20 cellular contexts compared by ENCODE assay signal in the genomic region with DNA sequence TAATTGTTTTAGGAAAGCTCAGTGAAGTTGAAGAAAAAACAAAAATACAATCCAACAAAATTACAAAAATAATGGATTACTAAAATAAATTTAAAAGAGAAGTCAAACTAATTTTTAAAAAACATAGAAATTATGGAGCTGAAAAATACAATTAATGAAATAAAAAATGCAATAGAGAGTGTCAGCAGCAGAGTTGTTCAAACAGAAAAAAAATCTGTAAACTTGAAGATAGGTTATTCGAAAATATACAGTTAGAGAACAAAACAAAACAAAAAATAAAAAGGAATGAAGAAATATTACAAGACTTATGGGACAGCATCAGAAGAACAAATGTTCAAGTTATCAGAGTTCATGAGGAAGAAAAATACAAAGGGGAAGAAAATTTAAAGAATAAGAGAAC.
DNase-seq lines count a peak whose midpoint lies in the region; ATAC-seq, FAIRE-seq and TF ChIP-seq lines count a peak whose summit lies in the region.
"Had no signal": no experiment of that assay in that cellular context is flagged by ENCODE, and none has a peak within 500 bp of the region (broad histone marks: within the 10 kb centered on the region; RNA-seq: fewer than 3 reads in every experiment).

No MANE protein-coding gene starts in this region.

- H3K4me1 ChIP-seq in HEK293 (ENCODE audit: control insufficient read depth, insufficient read depth, low read length) = no peaks in the 10 kb centered on the region

- no peak for DNase-seq in osteocyte (ENCODE audit: extremely low spot score, unreplicated experiment)
- no peak for DNase-seq in left cardiac atrium
- DNase-seq: 8988T; C1 segment of cervical spinal cord; CD4-positive, alpha-beta memory T cell; COR-L47; DMS153; DND-41; GDM1; GM23248; H7; HCEC 1CT had no signal

- POLR2A ChIA-PET in HEK293 (lab: Yijun Ruan, JAX) = no interaction called here

- H3K9me3 Mint-ChIP-seq in stimulated activated memory B cell treated with anti-CD40 and anti-IgM and Interleukin-4, amounts not matched to agents 10 μg/mL and 1 μg/mL and 100 μg/mL, for 72 hours = peaks cover 9% of the 10 kb centered on the region
- peaks cover 30% of the 10 kb centered on the region for H3K9me3 Mint-ChIP-seq in osteocyte (ENCODE audit: unreplicated experiment)

- FAIRE-seq in A204.1 (lab: Jason Lieb, UNC) (peak; percentile 84), TTC549 (lab: Jason Lieb, UNC) (peak; percentile 59), islet of Langerhans (lab: Jason Lieb, UNC) (peak; percentile 30)
- FAIRE-seq: GM12878, GM19239, H1 had no signal

- no peaks in the 10 kb centered on the region for H3K4me1 Mint-ChIP-seq in stimulated activated memory B cell treated with anti-CD40 and anti-IgM and Interleukin-4, amounts not matched to agents 10 μg/mL and 1 μg/mL and 100 μg/mL, for 72 hours
- H3K4me1 Mint-ChIP-seq in osteocyte (ENCODE audit: unreplicated experiment) = peaks cover 9% of the 10 kb centered on the region
- H3K4me1 Mint-ChIP-seq: CD4-positive, alpha-beta memory T cell had no signal

- no peak overlapping the region for H3K27ac Mint-ChIP-seq in stimulated activated memory B cell treated with anti-CD40 and anti-IgM and Interleukin-4, amounts not matched to agents 10 μg/mL and 1 μg/mL and 100 μg/mL, for 72 hours
- no peak overlapping the region for H3K27ac Mint-ChIP-seq in osteocyte (ENCODE audit: unreplicated experiment)
- H3K27ac Mint-ChIP-seq: CD4-positive, alpha-beta memory T cell had no signal

- no peaks in the 10 kb centered on the region for H3K27me3 Mint-ChIP-seq in stimulated activated memory B cell treated with anti-CD40 and anti-IgM and Interleukin-4, amounts not matched to agents 10 μg/mL and 1 μg/mL and 100 μg/mL, for 72 hours
- H3K27me3 Mint-ChIP-seq in osteocyte (ENCODE audit: unreplicated experiment) = no peaks in the 10 kb centered on the region
- H3K27me3 Mint-ChIP-seq: CD4-positive, alpha-beta memory T cell had no signal

- TF ChIP-seq CTCF in HEK293 (tag by site-specific recombination; IDR thresholded peaks at IDR 0.05) (no peak), osteocyte (IDR thresholded peaks at IDR 0.05) (no peak)

- H3K27ac ChIP-seq in HEK293 (ENCODE audit: extremely low read depth, low read depth, low read length) = no peak overlapping the region
- H3K27ac ChIP-seq: GM23248 had no signal

- ATAC-seq in stimulated activated memory B cell treated with anti-CD40 and anti-IgM and Interleukin-4, amounts not matched to agents 10 μg/mL and 1 μg/mL and 100 μg/mL, for 72 hours = no peak
- no peak for ATAC-seq in left cardiac atrium
- ATAC-seq: GM12878 had no signal

- H3K9me3 ChIP-seq in HEK293 (ENCODE audit: control insufficient read depth, insufficient read depth, low read depth, low read length) = no peaks in the 10 kb centered on the region

- H3K4me3 ChIP-seq in HEK293 (ENCODE audit: low read depth, low read length) = no peak overlapping the region
- H3K4me3 ChIP-seq: GM12878, GM23248 had no signal

- CTCF ChIA-PET in HEK293 (lab: Yijun Ruan, JAX) = interaction anchor here (0.7 kb wide), 1 partner anchor 549 kb away, joined by 3 read pairs; no protein-coding TSS in a partner anchor

- intact Hi-C loops in left cardiac atrium (cut with DNase I) = no loop called here

- no peaks in the 10 kb centered on the region for H3K36me3 ChIP-seq in HEK293 (ENCODE audit: control insufficient read depth in 2 of 2, insufficient read depth in 1 of 2, low read length in 2 of 2)

- H3K4me3 Mint-ChIP-seq in stimulated activated memory B cell treated with anti-CD40 and anti-IgM and Interleukin-4, amounts not matched to agents 10 μg/mL and 1 μg/mL and 100 μg/mL, for 72 hours = no peak overlapping the region
- no peak overlapping the region for H3K4me3 Mint-ChIP-seq in osteocyte (ENCODE audit: unreplicated experiment)
- H3K4me3 Mint-ChIP-seq: CD4-positive, alpha-beta memory T cell had no signal

- H3K36me3 Mint-ChIP-seq in stimulated activated memory B cell treated with anti-CD40 and anti-IgM and Interleukin-4, amounts not matched to agents 10 μg/mL and 1 μg/mL and 100 μg/mL, for 72 hours = no peaks in the 10 kb centered on the region
- H3K36me3 Mint-ChIP-seq in osteocyte (ENCODE audit: unreplicated experiment) = peaks cover 10% of the 10 kb centered on the region
- H3K36me3 Mint-ChIP-seq: CD4-positive, alpha-beta memory T cell had no signal

TF ChIP-seq in HEK293, 187 proteins besides CTCF, POLR2A, EP300 and RAD21:
- TF ChIP-seq, protein P1, sequence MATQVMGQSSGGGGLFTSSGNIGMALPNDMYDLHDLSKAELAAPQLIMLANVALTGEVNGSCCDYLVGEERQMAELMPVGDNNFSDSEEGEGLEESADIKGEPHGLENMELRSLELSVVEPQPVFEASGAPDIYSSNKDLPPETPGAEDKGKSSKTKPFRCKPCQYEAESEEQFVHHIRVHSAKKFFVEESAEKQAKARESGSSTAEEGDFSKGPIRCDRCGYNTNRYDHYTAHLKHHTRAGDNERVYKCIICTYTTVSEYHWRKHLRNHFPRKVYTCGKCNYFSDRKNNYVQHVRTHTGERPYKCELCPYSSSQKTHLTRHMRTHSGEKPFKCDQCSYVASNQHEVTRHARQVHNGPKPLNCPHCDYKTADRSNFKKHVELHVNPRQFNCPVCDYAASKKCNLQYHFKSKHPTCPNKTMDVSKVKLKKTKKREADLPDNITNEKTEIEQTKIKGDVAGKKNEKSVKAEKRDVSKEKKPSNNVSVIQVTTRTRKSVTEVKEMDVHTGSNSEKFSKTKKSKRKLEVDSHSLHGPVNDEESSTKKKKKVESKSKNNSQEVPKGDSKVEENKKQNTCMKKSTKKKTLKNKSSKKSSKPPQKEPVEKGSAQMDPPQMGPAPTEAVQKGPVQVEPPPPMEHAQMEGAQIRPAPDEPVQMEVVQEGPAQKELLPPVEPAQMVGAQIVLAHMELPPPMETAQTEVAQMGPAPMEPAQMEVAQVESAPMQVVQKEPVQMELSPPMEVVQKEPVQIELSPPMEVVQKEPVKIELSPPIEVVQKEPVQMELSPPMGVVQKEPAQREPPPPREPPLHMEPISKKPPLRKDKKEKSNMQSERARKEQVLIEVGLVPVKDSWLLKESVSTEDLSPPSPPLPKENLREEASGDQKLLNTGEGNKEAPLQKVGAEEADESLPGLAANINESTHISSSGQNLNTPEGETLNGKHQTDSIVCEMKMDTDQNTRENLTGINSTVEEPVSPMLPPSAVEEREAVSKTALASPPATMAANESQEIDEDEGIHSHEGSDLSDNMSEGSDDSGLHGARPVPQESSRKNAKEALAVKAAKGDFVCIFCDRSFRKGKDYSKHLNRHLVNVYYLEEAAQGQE (tag by site-specific recombination; IDR thresholded peaks at IDR 0.05) = no peak
- TF ChIP-seq ZNF518A (tag by site-specific recombination; conservative IDR thresholded peaks at IDR 0.05; ENCODE audit: low read depth) (no peak), ZNF701 (tag by site-specific recombination; IDR thresholded peaks at IDR 0.05) (no peak), ZBTB1 (tag by site-specific recombination; IDR thresholded peaks at IDR 0.05) (no peak), KLF1 (tag by site-specific recombination; IDR thresholded peaks at IDR 0.05) (no peak), ZNF266 (tag by site-specific recombination; IDR thresholded peaks at IDR 0.05; ENCODE audit: low read depth) (no peak), SETDB1 (IDR thresholded peaks at IDR 0.05; ENCODE audit: insufficient read length, low read length) (peak; percentile 73)
TF ChIP-seq in HEK293: peak in this region for 1.
